ENCODE assay signal across 36 cellular contexts in genomic region chr5:38101897-38102296, GRCh38.
"Had no signal": no experiment of that assay in that cellular context is flagged by ENCODE, and none has a peak within 500 bp of the region (broad histone marks: within the 10 kb centered on the region; RNA-seq: fewer than 3 reads in every experiment).

No MANE protein-coding gene starts in this region.

- H3K27ac ChIP-seq: adrenal gland, body of pancreas, brain microvascular endothelial cell, breast epithelium, VCaP had no signal

- H3K36me3 Mint-ChIP-seq: activated CD4-positive, alpha-beta memory T cell treated with anti-CD3 and anti-CD28 coated beads for 36 hours; activated naive CD4-positive, alpha-beta T cell treated with anti-CD3 and anti-CD28 coated beads, Interleukin-2, amount 50 U/mL, for 72 hours; activated naive CD8-positive, alpha-beta T cell treated with anti-CD3 and anti-CD28 coated beads for 36 hours had no signal

- H3K4me3 Mint-ChIP-seq: activated B cell treated with CpG ODN at 0.5 μM for 24 hours; activated CD4-positive, alpha-beta memory T cell treated with anti-CD3 and anti-CD28 coated beads for 36 hours; activated CD4-positive, alpha-beta T cell treated with anti-CD3 and anti-CD28 coated beads, Interleukin-2, amount 10 ng/mL, durations not matched to agents 24 days and 14 days; activated CD8-positive, alpha-beta T cell treated with anti-CD3 and anti-CD28 coated beads for 36 hours; activated naive CD4-positive, alpha-beta T cell treated with anti-CD3 and anti-CD28 coated beads for 36 hours; activated naive CD8-positive, alpha-beta T cell treated with anti-CD3 and anti-CD28 coated beads for 36 hours; activated T-cell treated with anti-CD3 and anti-CD28 coated beads, Interleukin-2, amount 50 U/mL, for 4 hours; activated T-cell treated with anti-CD3 and anti-CD28 coated beads, Interleukin-2, amount 50 U/mL, for 72 hours; activated T-helper 1 cell treated with anti-CD3 and anti-CD28 coated beads, Interleukin-12 subunit alpha, Interleukin-12 subunit beta, Interleukin-2, Interleukin-4 antibody, amounts not matched to agents 30 ng/mL and 10 ng/mL and 1 ng/mL, durations not matched to agents 14 hours and 24 hours and 36 hours; activated T-helper 17 cell treated with anti-CD3 and anti-CD28 coated beads, Interleukin-2, amount 50 U/mL, for 72 hours; T-helper 1 cell treated with Interleukin-12 subunit alpha and Interleukin-12 subunit beta and Interleukin-4 antibody, amounts not matched to agents 30 μg/mL and 1 μg/mL, for 36 hours; T-helper 2 cell treated with Interferon-gamma antibody and Interleukin-4, amounts not matched to agents 5 μg/mL and 100 μg/mL, for 36 hours had no signal

- H3K27ac Mint-ChIP-seq: activated B cell treated with CpG ODN at 0.5 μM for 24 hours; activated CD4-positive, alpha-beta memory T cell treated with anti-CD3 and anti-CD28 coated beads for 36 hours; activated CD4-positive, alpha-beta T cell treated with anti-CD3 and anti-CD28 coated beads, Interleukin-2, amount 10 ng/mL, durations not matched to agents 24 days and 14 days; activated CD8-positive, alpha-beta T cell treated with anti-CD3 and anti-CD28 coated beads for 36 hours; activated naive CD4-positive, alpha-beta T cell treated with anti-CD3 and anti-CD28 coated beads for 36 hours; activated naive CD4-positive, alpha-beta T cell treated with anti-CD3 and anti-CD28 coated beads, Interleukin-2, amount 50 U/mL, for 72 hours; activated naive CD8-positive, alpha-beta T cell treated with anti-CD3 and anti-CD28 coated beads for 36 hours; activated T-cell treated with anti-CD3 and anti-CD28 coated beads, Interleukin-2, amount 50 U/mL, for 72 hours; activated T-helper 1 cell treated with anti-CD3 and anti-CD28 coated beads, Interleukin-12 subunit alpha, Interleukin-12 subunit beta, Interleukin-2, Interleukin-4 antibody, amounts not matched to agents 30 ng/mL and 10 ng/mL and 1 ng/mL, durations not matched to agents 14 hours and 24 hours and 36 hours; activated T-helper 17 cell treated with anti-CD3 and anti-CD28 coated beads, Interleukin-2, amount 50 U/mL, for 72 hours; T-helper 1 cell treated with Interleukin-12 subunit alpha and Interleukin-12 subunit beta and Interleukin-4 antibody, amounts not matched to agents 30 μg/mL and 1 μg/mL, for 36 hours; T-helper 2 cell treated with Interferon-gamma antibody and Interleukin-4, amounts not matched to agents 5 μg/mL and 100 μg/mL, for 36 hours had no signal

- H3K36me3 ChIP-seq: adrenal gland, brain microvascular endothelial cell, breast epithelium had no signal

- FAIRE-seq: astrocyte, TTC549 had no signal

- H3K4me1 Mint-ChIP-seq: activated B cell treated with CpG ODN at 0.5 μM for 24 hours; activated CD4-positive, alpha-beta T cell treated with anti-CD3 and anti-CD28 coated beads, Interleukin-2, amount 10 ng/mL, durations not matched to agents 24 days and 14 days; activated naive CD8-positive, alpha-beta T cell treated with anti-CD3 and anti-CD28 coated beads for 36 hours; activated T-helper 17 cell treated with anti-CD3 and anti-CD28 coated beads, Interleukin-2, amount 50 U/mL, for 72 hours had no signal

- DNase-seq: activated B cell treated with CpG ODN at 0.5 μM for 24 hours; activated CD4-positive, alpha-beta memory T cell treated with anti-CD3 and anti-CD28 coated beads for 36 hours; activated CD4-positive, alpha-beta T cell treated with anti-CD3 and anti-CD28 coated beads for 4 hours; activated CD4-positive, alpha-beta T cell treated with anti-CD3 and anti-CD28 coated beads, Interleukin-2, amount 10 ng/mL, durations not matched to agents 24 days and 14 days; activated CD4-positive, alpha-beta T cell treated with anti-CD3 and anti-CD28 coated beads, Interleukin-2, amount 50 U/mL, for 1 hour; activated CD4-positive, alpha-beta T cell treated with anti-CD3 and anti-CD28 coated beads, Interleukin-2, amount 50 U/mL, for 4 hours; activated CD4-positive, CD25-positive, alpha-beta regulatory T cell treated with anti-CD3 and anti-CD28 coated beads, Interleukin-2, amount 50 U/mL, for 72 hours; activated CD8-positive, alpha-beta memory T cell treated with anti-CD3 and anti-CD28 coated beads, Interleukin-2, amount 50 U/mL, for 4 hours; activated CD8-positive, alpha-beta T cell treated with anti-CD3 and anti-CD28 coated beads for 36 hours; activated effector memory CD4-positive, alpha-beta T cell treated with anti-CD3 and anti-CD28 coated beads, Interleukin-2, amount 50 U/mL, for 16 hours; activated gamma-delta T cell treated with Interleukin-2 at 50 U/mL for 16 hours; activated naive CD4-positive, alpha-beta T cell; activated naive CD4-positive, alpha-beta T cell treated with anti-CD3 and anti-CD28 coated beads for 36 hours; activated naive CD4-positive, alpha-beta T cell treated with anti-CD3 and anti-CD28 coated beads, Interleukin-2, amount 50 U/mL, for 16 hours; activated naive CD8-positive, alpha-beta T cell treated with anti-CD3 and anti-CD28 coated beads for 36 hours; activated T-cell treated with anti-CD3 and anti-CD28 coated beads for 4 hours; activated T-cell treated with anti-CD3 and anti-CD28 coated beads, Interleukin-2, amount 50 U/mL, for 1 hour; activated T-cell treated with anti-CD3 and anti-CD28 coated beads, Interleukin-2, amount 50 U/mL, for 4 hours; activated T-cell treated with anti-CD3 and anti-CD28 coated beads, Interleukin-2, amount 50 U/mL, for 72 hours; adrenal gland; amniotic stem cell; aorta; body of pancreas; brain microvascular endothelial cell; central memory CD4-positive, alpha-beta T cell; T-helper 2 cell; T-helper 9 cell had no signal

- H3K9me3 Mint-ChIP-seq: activated B cell treated with CpG ODN at 0.5 μM for 24 hours; activated CD4-positive, alpha-beta memory T cell treated with anti-CD3 and anti-CD28 coated beads for 36 hours; activated CD4-positive, alpha-beta T cell treated with anti-CD3 and anti-CD28 coated beads, Interleukin-2, amount 10 ng/mL, durations not matched to agents 24 days and 14 days; activated CD8-positive, alpha-beta T cell treated with anti-CD3 and anti-CD28 coated beads for 36 hours; activated naive CD4-positive, alpha-beta T cell treated with anti-CD3 and anti-CD28 coated beads for 36 hours; activated naive CD8-positive, alpha-beta T cell treated with anti-CD3 and anti-CD28 coated beads for 36 hours; activated T-cell treated with anti-CD3 and anti-CD28 coated beads, Interleukin-2, amount 50 U/mL, for 4 hours; activated T-helper 17 cell treated with anti-CD3 and anti-CD28 coated beads, Interleukin-2, amount 50 U/mL, for 72 hours; T-helper 1 cell treated with Interleukin-12 subunit alpha and Interleukin-12 subunit beta and Interleukin-4 antibody, amounts not matched to agents 30 μg/mL and 1 μg/mL, for 36 hours; T-helper 2 cell treated with Interferon-gamma antibody and Interleukin-4, amounts not matched to agents 5 μg/mL and 100 μg/mL, for 36 hours had no signal

- ATAC-seq: activated CD8-positive, alpha-beta T cell treated with anti-CD3 and anti-CD28 coated beads for 36 hours; activated naive CD4-positive, alpha-beta T cell treated with anti-CD3 and anti-CD28 coated beads, Interleukin-2, amount 50 U/mL, for 72 hours; activated T-cell treated with anti-CD3 and anti-CD28 coated beads, Interleukin-2, amount 50 U/mL, for 4 hours; activated T-cell treated with anti-CD3 and anti-CD28 coated beads, Interleukin-2, amount 50 U/mL, for 72 hours; activated T-helper 17 cell treated with anti-CD3 and anti-CD28 coated beads, Interleukin-2, amount 50 U/mL, for 72 hours; body of pancreas had no signal

- H3K27me3 Mint-ChIP-seq: activated CD4-positive, alpha-beta memory T cell treated with anti-CD3 and anti-CD28 coated beads for 36 hours; activated CD4-positive, alpha-beta T cell treated with anti-CD3 and anti-CD28 coated beads, Interleukin-2, amount 10 ng/mL, durations not matched to agents 24 days and 14 days; activated CD8-positive, alpha-beta T cell treated with anti-CD3 and anti-CD28 coated beads for 36 hours; activated naive CD8-positive, alpha-beta T cell treated with anti-CD3 and anti-CD28 coated beads for 36 hours; activated T-helper 17 cell treated with anti-CD3 and anti-CD28 coated beads, Interleukin-2, amount 50 U/mL, for 72 hours had no signal

- H3K4me3 ChIP-seq: adrenal gland, body of pancreas, breast epithelium had no signal

- H3K9me3 ChIP-seq: adrenal gland, body of pancreas, breast epithelium had no signal

- H3K27me3 ChIP-seq: adrenal gland, body of pancreas, brain microvascular endothelial cell, breast epithelium had no signal

- H3K4me1 ChIP-seq: adrenal gland, breast epithelium had no signal
